In genomic region chr1:14420686-14421085, GRCh38 we compare ENCODE assay signal across 22 cellular contexts.
DNase-seq lines count a peak whose midpoint lies in the region; TF ChIP-seq lines count a peak whose summit lies in the region.
"Had no signal": no experiment of that assay in that cellular context is flagged by ENCODE, and none has a peak within 500 bp of the region (broad histone marks: within the 10 kb centered on the region; RNA-seq: fewer than 3 reads in every experiment).

No MANE protein-coding gene starts in this region.

- no peak overlapping the region for H3K27ac ChIP-seq in endodermal cell (ENCODE audit: low read depth, low read length)
- H3K27ac ChIP-seq in neuronal stem cell (replicated peaks; ENCODE audit: low read length): no peak overlapping the region
- H3K27ac ChIP-seq in GM23248: no peak overlapping the region
- no peak overlapping the region for H3K27ac ChIP-seq in esophagus squamous epithelium
- H3K27ac ChIP-seq: BLaER1 had no signal

- H3K27me3 Mint-ChIP-seq in endodermal cell (ENCODE audit: insufficient read depth): peaks cover 3% of the 10 kb centered on the region
- H3K27me3 Mint-ChIP-seq: CD4-positive, CD25-positive, alpha-beta regulatory T cell; CD8-positive, alpha-beta memory T cell had no signal

- H4K20me1 ChIP-seq in GM23248 (ENCODE audit: insufficient read depth): no peaks in the 10 kb centered on the region
- H4K20me1 ChIP-seq: BLaER1 had no signal

- H2AFZ ChIP-seq in neuronal stem cell (ENCODE audit: low read length) (no peak overlapping the region), GM23248 (no peak overlapping the region)

- H3K36me3 ChIP-seq in endodermal cell (ENCODE audit: control insufficient read depth, insufficient read depth, low read length): no peaks in the 10 kb centered on the region
- H3K36me3 ChIP-seq in neuronal stem cell (replicated peaks in 1 of 2; ENCODE audit: control insufficient read depth in 2 of 2, insufficient read depth in 2 of 2, low read length in 2 of 2): no peaks in the 10 kb centered on the region
- H3K36me3 ChIP-seq in GM23248 (ENCODE audit: low read depth): no peaks in the 10 kb centered on the region
- H3K36me3 ChIP-seq in esophagus squamous epithelium: no peaks in the 10 kb centered on the region
- H3K36me3 ChIP-seq: BE2C, BLaER1 had no signal

- H3K9me3 Mint-ChIP-seq in endodermal cell: peaks cover 11% of the 10 kb centered on the region

- no peak overlapping the region for H3K9ac ChIP-seq in endodermal cell (ENCODE audit: extremely low read depth, low read length, poor library complexity, severe bottlenecking)
- no peak overlapping the region for H3K9ac ChIP-seq in neuronal stem cell (ENCODE audit: low read depth, low read length, poor library complexity)
- H3K9ac ChIP-seq in GM23248: no peak overlapping the region
- H3K9ac ChIP-seq: BLaER1 had no signal

- no peak overlapping the region for H2AK5ac ChIP-seq in neuronal stem cell (ENCODE audit: low read depth, low read length)

- no peak overlapping the region for H3K4ac ChIP-seq in neuronal stem cell (ENCODE audit: low read length)

- no peak overlapping the region for H3K4me3 ChIP-seq in endodermal cell (ENCODE audit: low read length)
- no peak overlapping the region for H3K4me3 ChIP-seq in neuronal stem cell (ENCODE audit: low read length in 2 of 2)
- H3K4me3 ChIP-seq in GM23248: no peak overlapping the region
- no peak overlapping the region for H3K4me3 ChIP-seq in esophagus squamous epithelium
- H3K4me3 ChIP-seq: BLaER1, GM12878 had no signal

- H2BK5ac ChIP-seq in neuronal stem cell (ENCODE audit: low read length): no peak overlapping the region

- H3K9me2 ChIP-seq in GM23248 (ENCODE audit: insufficient read depth): no peaks in the 10 kb centered on the region

- no peak overlapping the region for H3K14ac ChIP-seq in neuronal stem cell (ENCODE audit: low read length)

- no peak for TF ChIP-seq POLR2A in esophagus squamous epithelium (IDR thresholded peaks at IDR 0.05)

- no peak overlapping the region for H2BK15ac ChIP-seq in neuronal stem cell (ENCODE audit: low read length)

- H3K4me2 ChIP-seq in neuronal stem cell (ENCODE audit: insufficient read depth, low read length, poor library complexity, severe bottlenecking) (no peak overlapping the region), GM23248 (ENCODE audit: unreplicated experiment) (no peak overlapping the region)
- H3K4me2 ChIP-seq: BLaER1 had no signal

- H3K9me3 ChIP-seq in endodermal cell (ENCODE audit: control insufficient read depth, low read length): no peaks in the 10 kb centered on the region
- H3K9me3 ChIP-seq in neuronal stem cell (replicated peaks in 1 of 2; ENCODE audit: control insufficient read depth in 2 of 2, insufficient read depth in 1 of 2, low read depth in 1 of 2, low read length in 2 of 2): peaks cover 0 to 8% of the 10 kb centered on the region in 2 donors
- no peaks in the 10 kb centered on the region for H3K9me3 ChIP-seq in GM23248 (ENCODE audit: low read depth)
- no peaks in the 10 kb centered on the region for H3K9me3 ChIP-seq in esophagus squamous epithelium
- H3K9me3 ChIP-seq: BE2C had no signal

- TF ChIP-seq CTCF in endodermal cell (conservative IDR thresholded peaks at IDR 0.05) (no peak), esophagus squamous epithelium (IDR thresholded peaks at IDR 0.05) (no peak)

- H3K4me3 Mint-ChIP-seq in endodermal cell: no peak overlapping the region
- H3K4me3 Mint-ChIP-seq: CD4-positive, alpha-beta memory T cell; CD4-positive, CD25-positive, alpha-beta regulatory T cell; CD8-positive, alpha-beta memory T cell had no signal

- peak overlapping the region; percentile 31 for H3K23ac ChIP-seq in neuronal stem cell (ENCODE audit: low read depth, low read length, poor library complexity)

- no peaks in the 10 kb centered on the region for H3K4me1 ChIP-seq in endodermal cell (ENCODE audit: control insufficient read depth, insufficient read depth, low read length)
- H3K4me1 ChIP-seq in neuronal stem cell (ENCODE audit: control insufficient read depth in 2 of 2, insufficient read depth in 1 of 2, low read depth in 1 of 2, low read length in 2 of 2): no peaks in the 10 kb centered on the region
- no peaks in the 10 kb centered on the region for H3K4me1 ChIP-seq in GM23248 (ENCODE audit: insufficient read depth)
- no peaks in the 10 kb centered on the region for H3K4me1 ChIP-seq in esophagus squamous epithelium
- H3K4me1 ChIP-seq: BE2C, BLaER1 had no signal

- no peaks in the 10 kb centered on the region for H3K27me3 ChIP-seq in endodermal cell (ENCODE audit: control insufficient read depth, insufficient read depth, low read length, poor library complexity, severe bottlenecking)
- H3K27me3 ChIP-seq in neuronal stem cell (ENCODE audit: control insufficient read depth in 3 of 3, insufficient read depth in 3 of 3, low read depth in 1 of 3, low read length in 3 of 3): no peaks in the 10 kb centered on the region
- H3K27me3 ChIP-seq in GM23248 (replicated peaks; ENCODE audit: insufficient read depth): no peaks in the 10 kb centered on the region
- no peaks in the 10 kb centered on the region for H3K27me3 ChIP-seq in esophagus squamous epithelium
- H3K27me3 ChIP-seq: BE2C, BLaER1 had no signal

- no peaks in the 10 kb centered on the region for H3K79me1 ChIP-seq in neuronal stem cell (ENCODE audit: low read depth, low read length)

- no peaks in the 10 kb centered on the region for H3F3A ChIP-seq in GM23248 (ENCODE audit: insufficient read depth)

- intact Hi-C loops in esophagus squamous epithelium (cut with DNase I): no loop called here

- in situ Hi-C loops in GM23248 (cut with MboI): no loop called here

- DNase-seq in endodermal cell (peak; percentile 16), neuronal stem cell (ENCODE audit: low spot score) (no peak), midbrain (lab: John Stamatoyannopoulos, UW) (no peak), GM23248 (no peak), esophagus squamous epithelium (lab: John Stamatoyannopoulos, UW) (no peak)
- DNase-seq: 8988T; ACHN; BE2C; C1 segment of cervical spinal cord; CD4-positive, alpha-beta memory T cell; CD4-positive, CD25-positive, alpha-beta regulatory T cell; CD8-positive, alpha-beta memory T cell; COR-L47; DMS 273 treated with DMSO at 0.1 percent for 48 hours; DMS153; DMS53; DMS79; DND-41; EL; GDM1 had no signal

- H3K36me3 Mint-ChIP-seq in endodermal cell (ENCODE audit: low read depth): no peaks in the 10 kb centered on the region
- H3K36me3 Mint-ChIP-seq: CD4-positive, alpha-beta memory T cell; CD4-positive, CD25-positive, alpha-beta regulatory T cell; CD8-positive, alpha-beta memory T cell had no signal

- H3K27ac Mint-ChIP-seq in endodermal cell: no peak overlapping the region
- H3K27ac Mint-ChIP-seq: CD4-positive, alpha-beta memory T cell; CD4-positive, CD25-positive, alpha-beta regulatory T cell; CD8-positive, alpha-beta memory T cell had no signal

- no peaks in the 10 kb centered on the region for H3K79me2 ChIP-seq in GM23248 (ENCODE audit: insufficient read depth)

- no peak overlapping the region for H4K8ac ChIP-seq in neuronal stem cell (ENCODE audit: low read depth, low read length)

- no peak overlapping the region for H4K91ac ChIP-seq in neuronal stem cell (ENCODE audit: low read depth, low read length, poor library complexity)

- WGBS in endodermal cell (ENCODE audit: insufficient coverage in 1 of 2, insufficient read length in 1 of 2), 2 experiments: 95% methylated on average over 26 of the region's 26 CpGs; no CpG with 5 or more reads in 1 of the 2 experiments
- WGBS in neuronal stem cell (ENCODE audit: extremely low coverage in 2 of 2, insufficient read length in 2 of 2, insufficient replicate concordance in 1 of 2), 2 donors: no CpG with 5 or more reads among the region's 26 CpGs
- 93 to 96% methylated on average over 11 to 21 of the region's 26 CpGs for WGBS in GM23248 (ENCODE audit: low coverage in 1 of 2, low lambda C conversion rate in 2 of 2, missing lambda C conversion rate in 2 of 2), 2 experiments
- WGBS in esophagus squamous epithelium, 2 donors: 87 to 90% methylated on average over 2 to 8 of the region's 26 CpGs

- no peak overlapping the region for H2BK12ac ChIP-seq in neuronal stem cell (ENCODE audit: low read length)

- no peak overlapping the region for H2BK120ac ChIP-seq in neuronal stem cell (ENCODE audit: low read depth, low read length)

- H3K4me1 Mint-ChIP-seq in endodermal cell: no peaks in the 10 kb centered on the region
- H3K4me1 Mint-ChIP-seq: CD4-positive, alpha-beta memory T cell; CD4-positive, CD25-positive, alpha-beta regulatory T cell; CD8-positive, alpha-beta memory T cell had no signal

- H3K18ac ChIP-seq in neuronal stem cell (ENCODE audit: low read length): no peak overlapping the region
